ENCODE assay signal across 10 cellular contexts in the genomic region with DNA sequence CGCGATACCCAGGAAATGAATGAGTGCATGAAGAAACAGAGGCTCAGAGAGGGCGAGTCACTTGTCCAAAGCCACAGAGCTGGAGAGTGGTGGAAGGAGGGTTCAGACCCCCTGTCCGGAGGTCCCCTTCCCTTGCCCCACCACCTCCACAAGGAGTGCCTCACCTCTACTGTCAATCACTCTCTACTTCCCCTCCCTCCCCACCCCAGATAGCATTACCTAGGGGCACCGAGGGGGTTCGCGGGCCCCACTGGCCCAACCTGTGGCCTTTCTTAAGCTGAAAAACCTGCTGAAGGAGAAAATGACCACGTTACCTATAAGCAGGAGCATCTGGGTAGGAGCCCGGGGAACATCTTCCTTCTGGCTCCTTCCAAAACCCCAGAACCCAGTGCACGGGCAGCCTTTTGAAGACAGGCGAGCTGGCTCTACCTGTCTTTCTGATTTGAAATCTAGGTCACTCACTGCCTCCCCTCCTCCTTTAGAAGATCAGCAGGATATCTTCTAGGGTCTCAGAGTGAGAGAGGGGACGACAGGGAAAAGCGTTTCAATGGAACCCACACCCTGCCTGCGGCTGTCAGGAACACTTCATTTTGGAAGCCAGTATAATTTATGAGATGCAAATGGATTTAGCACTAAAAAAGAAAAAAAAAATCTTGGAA.
A peak's percentile ranks its signal among the peaks of the same experiment; 100 is the strongest.
DNase-seq lines count a peak whose midpoint lies in the region; ATAC-seq and TF ChIP-seq lines count a peak whose summit lies in the region.
"Had no signal": no experiment of that assay in that cellular context is flagged by ENCODE, and none has a peak within 500 bp of the region (broad histone marks: within the 10 kb centered on the region; RNA-seq: fewer than 3 reads in every experiment).

No MANE protein-coding gene starts in this region.

- ATAC-seq in memory B cell (ENCODE audit: low read depth), result no peak
- ATAC-seq in stimulated activated naive CD8-positive, alpha-beta T cell treated with anti-CD3 and anti-CD28 coated beads, Interleukin-15, Interleukin-2, amounts not matched to agents 100 U/mL and 50 U/mL, for 24 hours, result no peak

- no peaks in the 10 kb centered on the region for H3K9me3 Mint-ChIP-seq in memory B cell
- H3K9me3 Mint-ChIP-seq: natural killer cell had no signal

- H3K9me3 ChIP-seq in ascending aorta (no peaks in the 10 kb centered on the region), subcutaneous abdominal adipose tissue (ENCODE audit: control insufficient read depth in 5 of 5, low read length in 5 of 5) (no peaks in the 10 kb centered on the region)

- H3K27ac Mint-ChIP-seq in memory B cell, result no peak overlapping the region
- H3K27ac Mint-ChIP-seq: natural killer cell had no signal

- H3K4me1 Mint-ChIP-seq in memory B cell, result peaks cover 44% of the 10 kb centered on the region

- no peaks in the 10 kb centered on the region for H3K27me3 Mint-ChIP-seq in memory B cell

- H3K27me3 ChIP-seq in H7 (ENCODE audit: control insufficient read depth, insufficient read depth, low read length), result no peaks in the 10 kb centered on the region
- no peaks in the 10 kb centered on the region for H3K27me3 ChIP-seq in ascending aorta
- H3K27me3 ChIP-seq in subcutaneous abdominal adipose tissue (ENCODE audit: control insufficient read depth in 5 of 5, insufficient read depth in 4 of 5, low read length in 5 of 5), result no peaks in the 10 kb centered on the region

- peak overlapping the region; percentile 9 for H3K4me3 Mint-ChIP-seq in memory B cell
- H3K4me3 Mint-ChIP-seq: natural killer cell had no signal

- H3K9ac ChIP-seq in subcutaneous abdominal adipose tissue (ENCODE audit: low read length in 5 of 5), result no peak overlapping the region

- intact Hi-C loops in ascending aorta (cut with DNase I), result loop anchor here (1.0 to 5.0 kb wide), 4 partner anchors 21 to 61 kb away; no protein-coding TSS in a partner anchor

- TF ChIP-seq CTCF in ascending aorta (IDR thresholded peaks at IDR 0.05), result no peak

- H3K36me3 ChIP-seq in H7 (replicated peaks; ENCODE audit: control insufficient read depth, insufficient read depth, low read length) (no peaks in the 10 kb centered on the region), ascending aorta (no peaks in the 10 kb centered on the region), subcutaneous abdominal adipose tissue (ENCODE audit: control insufficient read depth in 5 of 5, insufficient read depth in 5 of 5, low read length in 5 of 5) (no peaks in the 10 kb centered on the region)

- H3K27ac ChIP-seq in ascending aorta (peak overlapping the region; percentile 56 to 88), subcutaneous abdominal adipose tissue (ENCODE audit: low read depth, low read length) (peak overlapping the region; percentile 23)

- no peaks in the 10 kb centered on the region for H3K36me3 Mint-ChIP-seq in memory B cell
- H3K36me3 Mint-ChIP-seq: natural killer cell had no signal

- no peak overlapping the region for H3K4me3 ChIP-seq in H7 (ENCODE audit: insufficient read depth, low read depth, low read length)
- no peak overlapping the region for H3K4me3 ChIP-seq in ascending aorta
- no peak overlapping the region for H3K4me3 ChIP-seq in subcutaneous abdominal adipose tissue (ENCODE audit: low read depth in 1 of 5, low read length in 5 of 5)

- H3K4me1 ChIP-seq in ascending aorta (peaks cover 16 to 22% of the 10 kb centered on the region in 2 donors), subcutaneous abdominal adipose tissue (ENCODE audit: control insufficient read depth in 5 of 5, insufficient read depth in 5 of 5, low read length in 5 of 5) (peaks cover 0 to 50% (median 18%) of the 10 kb centered on the region in 5 donors)

- peak; percentile 28 for DNase-seq in H7
- no peak for DNase-seq in ascending aorta (ENCODE audit: low spot score in 2 of 2)
- DNase-seq in memory B cell (ENCODE audit: low spot score in 2 of 2), result no peak
- no peak for DNase-seq in pons (ENCODE audit: low spot score)
- no peak for DNase-seq in stimulated activated naive CD8-positive, alpha-beta T cell treated with anti-CD3 and anti-CD28 coated beads, Interleukin-15, Interleukin-2, amounts not matched to agents 100 U/mL and 50 U/mL, for 24 hours
- DNase-seq in HPDE6-E6E7 (ENCODE audit: extremely low spot score), result no peak
- DNase-seq in kidney glomerular epithelial cell (lab: John Stamatoyannopoulos, UW), result no peak
- DNase-seq: natural killer cell, NCI-H2227 treated with DMSO at 0.1 percent for 48 hours had no signal
